1 cellular context compared by ENCODE assay signal in the genomic region with DNA sequence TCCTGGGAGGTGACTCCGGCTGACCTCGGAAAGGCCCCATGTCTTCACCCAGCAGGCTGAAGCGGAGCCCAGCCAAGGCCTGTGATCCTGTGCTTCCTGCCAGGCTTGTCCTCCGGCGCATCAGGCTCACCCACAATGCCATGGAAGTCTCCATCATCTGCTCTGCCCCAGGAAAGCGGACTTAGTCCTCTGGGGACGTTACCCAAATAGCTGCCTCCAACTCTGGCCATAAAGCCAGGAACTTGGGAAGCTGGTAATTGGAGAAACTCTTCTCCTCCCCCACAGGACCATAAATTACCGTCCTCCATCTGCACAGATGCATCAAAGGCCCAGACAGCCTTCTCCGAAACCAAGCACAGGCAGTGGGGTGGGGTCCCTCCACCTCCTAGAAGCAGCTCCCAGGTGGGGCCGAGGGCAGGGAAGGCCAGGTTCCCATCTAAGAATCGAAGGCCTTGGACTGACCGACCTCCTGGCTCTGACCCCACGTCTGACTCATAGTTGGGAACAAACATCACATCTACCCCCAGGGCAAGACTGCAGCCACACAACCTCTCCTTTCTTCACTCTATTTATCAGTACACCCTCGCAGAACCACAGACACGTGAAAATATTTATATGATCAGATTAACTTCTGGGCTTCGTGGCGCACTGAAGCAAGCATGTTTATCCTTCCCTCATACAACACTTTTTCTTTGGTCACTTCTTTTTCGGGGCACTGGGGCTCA.
TF ChIP-seq lines count a peak whose summit lies in the region.

No MANE protein-coding gene starts in this region.

TF ChIP-seq in HEK293, 187 proteins besides CTCF, POLR2A, EP300 and RAD21 (continued from another document and continues in another):
- TF ChIP-seq, protein P1, sequence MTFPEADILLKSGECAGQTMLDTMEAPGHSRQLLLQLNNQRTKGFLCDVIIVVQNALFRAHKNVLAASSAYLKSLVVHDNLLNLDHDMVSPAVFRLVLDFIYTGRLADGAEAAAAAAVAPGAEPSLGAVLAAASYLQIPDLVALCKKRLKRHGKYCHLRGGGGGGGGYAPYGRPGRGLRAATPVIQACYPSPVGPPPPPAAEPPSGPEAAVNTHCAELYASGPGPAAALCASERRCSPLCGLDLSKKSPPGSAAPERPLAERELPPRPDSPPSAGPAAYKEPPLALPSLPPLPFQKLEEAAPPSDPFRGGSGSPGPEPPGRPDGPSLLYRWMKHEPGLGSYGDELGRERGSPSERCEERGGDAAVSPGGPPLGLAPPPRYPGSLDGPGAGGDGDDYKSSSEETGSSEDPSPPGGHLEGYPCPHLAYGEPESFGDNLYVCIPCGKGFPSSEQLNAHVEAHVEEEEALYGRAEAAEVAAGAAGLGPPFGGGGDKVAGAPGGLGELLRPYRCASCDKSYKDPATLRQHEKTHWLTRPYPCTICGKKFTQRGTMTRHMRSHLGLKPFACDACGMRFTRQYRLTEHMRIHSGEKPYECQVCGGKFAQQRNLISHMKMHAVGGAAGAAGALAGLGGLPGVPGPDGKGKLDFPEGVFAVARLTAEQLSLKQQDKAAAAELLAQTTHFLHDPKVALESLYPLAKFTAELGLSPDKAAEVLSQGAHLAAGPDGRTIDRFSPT (tag by site-specific recombination; IDR thresholded peaks at IDR 0.05), result peak; percentile 38; the same call in 1 of the 2 replicates
- TF ChIP-seq ZNF221 (tag by site-specific recombination; IDR thresholded peaks at IDR 0.05; ENCODE audit: borderline replicate concordance), result no peak
- no peak for TF ChIP-seq ZNF426 (tag by site-specific recombination; IDR thresholded peaks at IDR 0.05)
- TF ChIP-seq, protein P2, sequence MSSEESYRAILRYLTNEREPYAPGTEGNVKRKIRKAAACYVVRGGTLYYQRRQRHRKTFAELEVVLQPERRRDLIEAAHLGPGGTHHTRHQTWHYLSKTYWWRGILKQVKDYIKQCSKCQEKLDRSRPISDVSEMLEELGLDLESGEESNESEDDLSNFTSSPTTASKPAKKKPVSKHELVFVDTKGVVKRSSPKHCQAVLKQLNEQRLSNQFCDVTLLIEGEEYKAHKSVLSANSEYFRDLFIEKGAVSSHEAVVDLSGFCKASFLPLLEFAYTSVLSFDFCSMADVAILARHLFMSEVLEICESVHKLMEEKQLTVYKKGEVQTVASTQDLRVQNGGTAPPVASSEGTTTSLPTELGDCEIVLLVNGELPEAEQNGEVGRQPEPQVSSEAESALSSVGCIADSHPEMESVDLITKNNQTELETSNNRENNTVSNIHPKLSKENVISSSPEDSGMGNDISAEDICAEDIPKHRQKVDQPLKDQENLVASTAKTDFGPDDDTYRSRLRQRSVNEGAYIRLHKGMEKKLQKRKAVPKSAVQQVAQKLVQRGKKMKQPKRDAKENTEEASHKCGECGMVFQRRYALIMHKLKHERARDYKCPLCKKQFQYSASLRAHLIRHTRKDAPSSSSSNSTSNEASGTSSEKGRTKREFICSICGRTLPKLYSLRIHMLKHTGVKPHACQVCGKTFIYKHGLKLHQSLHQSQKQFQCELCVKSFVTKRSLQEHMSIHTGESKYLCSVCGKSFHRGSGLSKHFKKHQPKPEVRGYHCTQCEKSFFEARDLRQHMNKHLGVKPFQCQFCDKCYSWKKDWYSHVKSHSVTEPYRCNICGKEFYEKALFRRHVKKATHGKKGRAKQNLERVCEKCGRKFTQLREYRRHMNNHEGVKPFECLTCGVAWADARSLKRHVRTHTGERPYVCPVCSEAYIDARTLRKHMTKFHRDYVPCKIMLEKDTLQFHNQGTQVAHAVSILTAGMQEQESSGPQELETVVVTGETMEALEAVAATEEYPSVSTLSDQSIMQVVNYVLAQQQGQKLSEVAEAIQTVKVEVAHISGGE (tag by site-specific recombination; conservative IDR thresholded peaks at IDR 0.05; ENCODE audit: low read depth), result no peak
- TF ChIP-seq ZNF585B (tag by site-specific recombination; IDR thresholded peaks at IDR 0.05), result no peak
- TF ChIP-seq, protein P3, sequence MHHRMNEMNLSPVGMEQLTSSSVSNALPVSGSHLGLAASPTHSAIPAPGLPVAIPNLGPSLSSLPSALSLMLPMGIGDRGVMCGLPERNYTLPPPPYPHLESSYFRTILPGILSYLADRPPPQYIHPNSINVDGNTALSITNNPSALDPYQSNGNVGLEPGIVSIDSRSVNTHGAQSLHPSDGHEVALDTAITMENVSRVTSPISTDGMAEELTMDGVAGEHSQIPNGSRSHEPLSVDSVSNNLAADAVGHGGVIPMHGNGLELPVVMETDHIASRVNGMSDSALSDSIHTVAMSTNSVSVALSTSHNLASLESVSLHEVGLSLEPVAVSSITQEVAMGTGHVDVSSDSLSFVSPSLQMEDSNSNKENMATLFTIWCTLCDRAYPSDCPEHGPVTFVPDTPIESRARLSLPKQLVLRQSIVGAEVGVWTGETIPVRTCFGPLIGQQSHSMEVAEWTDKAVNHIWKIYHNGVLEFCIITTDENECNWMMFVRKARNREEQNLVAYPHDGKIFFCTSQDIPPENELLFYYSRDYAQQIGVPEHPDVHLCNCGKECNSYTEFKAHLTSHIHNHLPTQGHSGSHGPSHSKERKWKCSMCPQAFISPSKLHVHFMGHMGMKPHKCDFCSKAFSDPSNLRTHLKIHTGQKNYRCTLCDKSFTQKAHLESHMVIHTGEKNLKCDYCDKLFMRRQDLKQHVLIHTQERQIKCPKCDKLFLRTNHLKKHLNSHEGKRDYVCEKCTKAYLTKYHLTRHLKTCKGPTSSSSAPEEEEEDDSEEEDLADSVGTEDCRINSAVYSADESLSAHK (tag by site-specific recombination; IDR thresholded peaks at IDR 0.05), result no peak
- TF ChIP-seq RBAK (tag by site-specific recombination; IDR thresholded peaks at IDR 0.05), result no peak
- no peak for TF ChIP-seq SALL2 (tag by site-specific recombination; IDR thresholded peaks at IDR 0.05; ENCODE audit: borderline replicate concordance)
- TF ChIP-seq ZNF169 (tag by site-specific recombination; IDR thresholded peaks at IDR 0.05), result no peak
- TF ChIP-seq ZNF580 (tag by site-specific recombination; IDR thresholded peaks at IDR 0.05), result no peak
- TF ChIP-seq ZXDB (tag by site-specific recombination; IDR thresholded peaks at IDR 0.05), result 0 out of 2 replicates have a peak, but pooled peaks have one; percentile 24
- TF ChIP-seq, protein P4, sequence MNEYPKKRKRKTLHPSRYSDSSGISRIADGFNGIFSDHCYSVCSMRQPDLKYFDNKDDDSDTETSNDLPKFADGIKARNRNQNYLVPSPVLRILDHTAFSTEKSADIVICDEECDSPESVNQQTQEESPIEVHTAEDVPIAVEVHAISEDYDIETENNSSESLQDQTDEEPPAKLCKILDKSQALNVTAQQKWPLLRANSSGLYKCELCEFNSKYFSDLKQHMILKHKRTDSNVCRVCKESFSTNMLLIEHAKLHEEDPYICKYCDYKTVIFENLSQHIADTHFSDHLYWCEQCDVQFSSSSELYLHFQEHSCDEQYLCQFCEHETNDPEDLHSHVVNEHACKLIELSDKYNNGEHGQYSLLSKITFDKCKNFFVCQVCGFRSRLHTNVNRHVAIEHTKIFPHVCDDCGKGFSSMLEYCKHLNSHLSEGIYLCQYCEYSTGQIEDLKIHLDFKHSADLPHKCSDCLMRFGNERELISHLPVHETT (tag by site-specific recombination; IDR thresholded peaks at IDR 0.05), result no peak
- TF ChIP-seq ZNF404 (tag by site-specific recombination; IDR thresholded peaks at IDR 0.05), result no peak
- TF ChIP-seq ZNF366 (tag by site-specific recombination; conservative IDR thresholded peaks at IDR 0.05), result peak; percentile 62
- no peak for TF ChIP-seq ZNF776 (tag by site-specific recombination; IDR thresholded peaks at IDR 0.05; ENCODE audit: borderline replicate concordance)
- peak; percentile 79 for TF ChIP-seq GLIS1 (tag by site-specific recombination; IDR thresholded peaks at IDR 0.05)
- no peak for TF ChIP-seq ZSCAN16 (tag by site-specific recombination; IDR thresholded peaks at IDR 0.05)
- TF ChIP-seq GLIS2 (tag by site-specific recombination; IDR thresholded peaks at IDR 0.05), result peak; percentile 69
- TF ChIP-seq, protein P5, sequence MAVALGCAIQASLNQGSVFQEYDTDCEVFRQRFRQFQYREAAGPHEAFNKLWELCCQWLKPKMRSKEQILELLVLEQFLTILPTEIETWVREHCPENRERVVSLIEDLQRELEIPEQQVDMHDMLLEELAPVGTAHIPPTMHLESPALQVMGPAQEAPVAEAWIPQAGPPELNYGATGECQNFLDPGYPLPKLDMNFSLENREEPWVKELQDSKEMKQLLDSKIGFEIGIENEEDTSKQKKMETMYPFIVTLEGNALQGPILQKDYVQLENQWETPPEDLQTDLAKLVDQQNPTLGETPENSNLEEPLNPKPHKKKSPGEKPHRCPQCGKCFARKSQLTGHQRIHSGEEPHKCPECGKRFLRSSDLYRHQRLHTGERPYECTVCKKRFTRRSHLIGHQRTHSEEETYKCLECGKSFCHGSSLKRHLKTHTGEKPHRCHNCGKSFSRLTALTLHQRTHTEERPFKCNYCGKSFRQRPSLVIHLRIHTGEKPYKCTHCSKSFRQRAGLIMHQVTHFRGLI (tag by site-specific recombination; IDR thresholded peaks at IDR 0.05), result no peak
- TF ChIP-seq BCL11B (tag by site-specific recombination; IDR thresholded peaks at IDR 0.05; ENCODE audit: low read depth), result no peak
- TF ChIP-seq ZNF280D (tag by site-specific recombination; IDR thresholded peaks at IDR 0.05), result no peak
- TF ChIP-seq ZNF600 (tag by site-specific recombination; IDR thresholded peaks at IDR 0.05), result peak; percentile 21; the same call in 1 of the 2 replicates
- TF ChIP-seq TRIM28 (IDR thresholded peaks at IDR 0.05; ENCODE audit: borderline replicate concordance, low read length), result peak; percentile 79
- no peak for TF ChIP-seq SCRT1 (tag by site-specific recombination; IDR thresholded peaks at IDR 0.05; ENCODE audit: borderline replicate concordance)
- TF ChIP-seq ZNF654 (tag by site-specific recombination; IDR thresholded peaks at IDR 0.05; ENCODE audit: low read depth), result no peak
- TF ChIP-seq PBX3 (CRISPR knock-in tag; IDR thresholded peaks at IDR 0.05), result no peak
- TF ChIP-seq OSR2 (tag by site-specific recombination; IDR thresholded peaks at IDR 0.05), result no peak
- TF ChIP-seq ZEB2 (tag by site-specific recombination; IDR thresholded peaks at IDR 0.05), result 0 out of 2 replicates have a peak, but pooled peaks have one; percentile 30
- TF ChIP-seq ZNF777 (tag by site-specific recombination; IDR thresholded peaks at IDR 0.05; ENCODE audit: borderline replicate concordance), result no peak
- TF ChIP-seq ZNF660 (tag by site-specific recombination; IDR thresholded peaks at IDR 0.05), result no peak
- no peak for TF ChIP-seq ZNF114 (tag by site-specific recombination; IDR thresholded peaks at IDR 0.05)
- TF ChIP-seq ZNF121 (tag by site-specific recombination; IDR thresholded peaks at IDR 0.05), result no peak
- TF ChIP-seq ZNF19 (tag by site-specific recombination; IDR thresholded peaks at IDR 0.05; ENCODE audit: low read depth), result no peak
- TF ChIP-seq KLF9 (tag by site-specific recombination; IDR thresholded peaks at IDR 0.05; ENCODE audit: low read depth), result no peak
- TF ChIP-seq ZNF571 (tag by site-specific recombination; IDR thresholded peaks at IDR 0.05), result no peak
- no peak for TF ChIP-seq ZNF677 (tag by site-specific recombination; IDR thresholded peaks at IDR 0.05)
- TF ChIP-seq YY1 (tag by site-specific recombination; IDR thresholded peaks at IDR 0.05), result no peak
- no peak for TF ChIP-seq ZNF23 (tag by site-specific recombination; IDR thresholded peaks at IDR 0.05; ENCODE audit: borderline replicate concordance)
- TF ChIP-seq FEZF1 (tag by site-specific recombination; IDR thresholded peaks at IDR 0.05), result no peak
- TF ChIP-seq ZBTB17 (tag by site-specific recombination; IDR thresholded peaks at IDR 0.05), result no peak; the same call in 1 of the 2 replicates
- no peak for TF ChIP-seq ZNF10 (tag by site-specific recombination; IDR thresholded peaks at IDR 0.05)
- no peak for TF ChIP-seq ZNF433 (tag by site-specific recombination; IDR thresholded peaks at IDR 0.05; ENCODE audit: low read depth)
- TF ChIP-seq ZNF658 (tag by site-specific recombination; IDR thresholded peaks at IDR 0.05), result no peak
- no peak for TF ChIP-seq ZNF488 (tag by site-specific recombination; IDR thresholded peaks at IDR 0.05)
